Comparison of ENCODE assay signal across 22 cellular contexts in genomic region chr14:71107921-71108320, GRCh38.
"Had no signal": no experiment of that assay in that cellular context is flagged by ENCODE, and none has a peak within 500 bp of the region (broad histone marks: within the 10 kb centered on the region; RNA-seq: fewer than 3 reads in every experiment).

No MANE protein-coding gene starts in this region.

- H3K27me3 Mint-ChIP-seq: activated naive CD8-positive, alpha-beta T cell; natural killer cell treated with Interleukin-12 subunit alpha and Interleukin-12 subunit beta and Interleukin-15 and Interleukin-18, amount 100 ng/mL, for 72 hours had no signal

- H3K36me3 ChIP-seq: uterus had no signal

- H3K9me3 ChIP-seq: lower lobe of right lung, spleen, suprapubic skin, transverse colon, uterus had no signal

- H3K27ac ChIP-seq: brain microvascular endothelial cell, foreskin keratinocyte, lower lobe of right lung, spleen, suprapubic skin, transverse colon, uterus, VCaP had no signal

- H3K4me3 Mint-ChIP-seq: activated naive CD8-positive, alpha-beta T cell; mesothelial cell of epicardium; natural killer cell treated with Interleukin-12 subunit alpha and Interleukin-12 subunit beta and Interleukin-15 and Interleukin-18, amount 100 ng/mL, for 72 hours had no signal

- DNase-seq: activated CD4-positive, CD25-positive, alpha-beta regulatory T cell treated with anti-CD3 and anti-CD28 coated beads, Interleukin-2, amount 50 U/mL, for 72 hours; activated gamma-delta T cell; activated T-cell treated with anti-CD3 and anti-CD28 coated beads for 4 hours; brain microvascular endothelial cell; central memory CD4-positive, alpha-beta T cell; foreskin keratinocyte; glutamatergic neuron; hippocampal formation; islet precursor cell; left colon; lower lobe of right lung; spleen; stimulated activated naive CD4-positive, alpha-beta T cell treated with Interleukin-2 at 50 U/mL for 16 hours; T-helper 2 cell; transverse colon; uterus had no signal

- ATAC-seq: foreskin keratinocyte; left colon; lower lobe of right lung; natural killer cell treated with Interleukin-12 subunit alpha and Interleukin-12 subunit beta and Interleukin-15 and Interleukin-18, amount 100 ng/mL, for 72 hours; sciatic nerve had no signal

- H3K4me3 ChIP-seq: lower lobe of right lung, spleen, suprapubic skin, transverse colon, uterus had no signal

- H3K27ac Mint-ChIP-seq: mesothelial cell of epicardium had no signal

- H3K9me3 Mint-ChIP-seq: mesothelial cell of epicardium; natural killer cell treated with Interleukin-12 subunit alpha and Interleukin-12 subunit beta and Interleukin-15 and Interleukin-18, amount 100 ng/mL, for 72 hours had no signal

- H3K4me1 ChIP-seq: foreskin keratinocyte, lower lobe of right lung, suprapubic skin, uterus had no signal

- H3K4me1 Mint-ChIP-seq: mesothelial cell of epicardium had no signal

- H3K27me3 ChIP-seq: brain microvascular endothelial cell, foreskin keratinocyte, spleen, suprapubic skin, transverse colon, uterus had no signal
